ENCODE assay signal across 10 cellular contexts in the genomic region with DNA sequence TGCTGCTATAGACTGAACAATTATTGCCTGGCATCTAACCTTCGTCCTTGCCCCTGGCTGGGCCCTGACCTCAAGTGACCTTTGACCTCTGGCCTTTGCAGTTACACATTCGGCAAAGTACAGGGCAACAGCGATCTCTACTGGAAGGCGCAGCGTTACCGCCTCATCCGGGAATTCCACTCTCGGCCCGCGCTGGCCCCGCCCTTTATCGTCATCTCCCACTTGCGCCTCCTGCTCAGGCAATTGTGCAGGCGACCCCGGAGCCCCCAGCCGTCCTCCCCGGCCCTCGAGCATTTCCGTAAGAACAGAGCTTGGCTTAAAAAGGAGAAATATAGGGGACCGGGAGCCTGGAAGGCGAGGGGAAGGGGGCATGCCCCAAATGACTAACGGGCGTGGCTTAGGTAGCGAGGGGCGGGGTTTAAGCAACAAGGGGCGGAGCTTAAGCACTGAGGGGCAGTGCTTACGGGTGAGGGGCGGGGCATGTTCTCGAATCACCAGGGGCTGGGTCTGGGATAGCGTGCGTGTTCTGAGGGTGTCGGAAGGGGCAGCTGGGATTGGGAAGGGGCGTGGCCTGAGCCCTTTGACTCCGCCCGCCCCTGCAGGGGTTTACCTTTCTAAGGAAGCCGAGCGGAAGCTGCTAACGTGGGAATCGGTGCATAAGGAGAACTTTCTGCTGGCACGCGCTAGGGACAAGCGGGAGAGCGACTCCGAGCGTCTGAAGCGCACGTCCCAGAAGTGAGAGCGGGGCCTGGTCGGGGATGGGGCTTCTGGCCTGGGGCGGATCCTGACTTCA. TPM values are rescaled to one million over a fixed set of nuclear protein-coding genes. Genes with fewer than 3 reads are reported as not detected.
DNase-seq lines count a peak whose midpoint lies in the region; ATAC-seq and TF ChIP-seq lines count a peak whose summit lies in the region.
"Had no signal": no experiment of that assay in that cellular context is flagged by ENCODE, and none has a peak within 500 bp of the region (broad histone marks: within the 10 kb centered on the region; RNA-seq: fewer than 3 reads in every experiment).

No MANE protein-coding gene starts in this region.

- no peak for ATAC-seq in GM19035 (IDR thresholded peaks at IDR 0.05; ENCODE audit: unreplicated experiment)
- no peak for ATAC-seq in HG02610 (IDR thresholded peaks at IDR 0.05; ENCODE audit: unreplicated experiment)

- H3K9me2 ChIP-seq in hepatocyte (replicated peaks; ENCODE audit: insufficient read depth) = no peaks in the 10 kb centered on the region

- H2AFZ ChIP-seq in hepatocyte = no peak overlapping the region

- H3K27ac ChIP-seq in HUES48 (ENCODE audit: low read depth, low read length) = no peak overlapping the region
- no peak overlapping the region for H3K27ac ChIP-seq in hepatocyte

- H3K9me3 ChIP-seq in HUES48 (ENCODE audit: control insufficient read depth, insufficient read depth, low read length) = no peaks in the 10 kb centered on the region
- no peaks in the 10 kb centered on the region for H3K9me3 ChIP-seq in hepatocyte (ENCODE audit: low read depth)

- no peaks in the 10 kb centered on the region for H3K36me3 ChIP-seq in HUES48 (ENCODE audit: control insufficient read depth, insufficient read depth, low read length)
- no peaks in the 10 kb centered on the region for H3K36me3 ChIP-seq in hepatocyte (replicated peaks; ENCODE audit: insufficient read depth, low read depth)

- H3K4me2 ChIP-seq in hepatocyte = peak overlapping the region; percentile 41

- no peaks in the 10 kb centered on the region for H4K20me1 ChIP-seq in hepatocyte (ENCODE audit: insufficient read depth, poor library complexity, severe bottlenecking)

- TF ChIP-seq CTCF in hepatocyte (IDR thresholded peaks at IDR 0.05; ENCODE audit: poor library complexity) = no peak

- H3K79me2 ChIP-seq in hepatocyte = no peaks in the 10 kb centered on the region

- H3K4me1 ChIP-seq in HUES48 (ENCODE audit: control insufficient read depth, insufficient read depth, low read length) = no peaks in the 10 kb centered on the region
- no peaks in the 10 kb centered on the region for H3K4me1 ChIP-seq in hepatocyte (ENCODE audit: insufficient read depth)

- H3K4me3 ChIP-seq in HUES48 (ENCODE audit: low read depth, low read length) (peak overlapping the region; percentile 47), hepatocyte (no peak overlapping the region)

- 56% methylated on average over 47 of the region's 50 CpGs for WGBS in hepatocyte (ENCODE audit: low lambda C conversion rate, missing lambda C conversion rate)

- DNase-seq in activated T-cell treated with anti-CD3 and anti-CD28 coated beads for 24 hours (ENCODE audit: low read depth) (peak; percentile 16), hepatocyte (ENCODE audit: low spot score) (peak; percentile 62), NCI-H2196 treated with DMSO at 0.1 percent for 48 hours (lab: John Stamatoyannopoulos, UW; ENCODE audit: unreplicated experiment) (no peak), pons (ENCODE audit: low spot score) (no peak)
- DNase-seq in stimulated activated CD4-positive, alpha-beta T cell treated with anti-CD3 and anti-CD28 coated beads, Interleukin-15, amount 100 ng/mL, for 24 hours = peak; percentile 57

- H3K27me3 ChIP-seq in HUES48 (ENCODE audit: control insufficient read depth, insufficient read depth, low read length) = no peaks in the 10 kb centered on the region
- no peaks in the 10 kb centered on the region for H3K27me3 ChIP-seq in hepatocyte

- H3K9ac ChIP-seq in HUES48 (ENCODE audit: low read depth, low read length) = no peak overlapping the region

RNA-seq across cellular contexts. Expression of a gene that starts 52.7 kb away (rescaled TPM):
- 6.6 and 7.0 TPM in 2 replicates for total RNA-seq in hepatocyte
- polyA plus RNA-seq in hepatocyte = 20.5 and 23.2 TPM in 2 replicates

RNA-seq across cellular contexts. Expression of a gene that starts 55.1 kb away (rescaled TPM):
- 0.44 and 0.50 TPM in 2 replicates for total RNA-seq in hepatocyte
- polyA plus RNA-seq in hepatocyte = 0.33 and 0.48 TPM in 2 replicates
- total RNA-seq: glomerular endothelial cell; T-helper 1 cell treated with Interleukin-12 subunit alpha and Interleukin-12 subunit beta and Interleukin-4 antibody, amounts not matched to agents 30 ng/mL and 1 ng/mL, for 36 hours had no signal

Comparison
In these comparisons a context has a peak if more than half of its experiments do, and no peak if none do; other contexts are left out.
1. DNase-seq: peak in activated T-cell treated with anti-CD3 and anti-CD28 coated beads for 24 hours (single experiment), hepatocyte (single experiment) and stimulated activated CD4-positive, alpha-beta T cell treated with anti-CD3 and anti-CD28 coated beads, Interleukin-15, amount 100 ng/mL, for 24 hours (single experiment); none in NCI-H2196 treated with DMSO at 0.1 percent for 48 hours (single experiment) and pons (single experiment).